ENCODE assay signal across 9 cellular contexts in genomic region chr3:78659386-78659987, GRCh38.
A peak's percentile ranks its signal among the peaks of the same experiment; 100 is the strongest.
DNase-seq lines count a peak whose midpoint lies in the region; ATAC-seq and TF ChIP-seq lines count a peak whose summit lies in the region.
"Had no signal": no experiment of that assay in that cellular context is flagged by ENCODE, and none has a peak within 500 bp of the region (broad histone marks: within the 10 kb centered on the region; RNA-seq: fewer than 3 reads in every experiment).

No MANE protein-coding gene starts in this region.

- H3K9me3 ChIP-seq in Panc1 (ENCODE audit: control insufficient read depth, insufficient read depth, low read depth, low read length) (no peaks in the 10 kb centered on the region), parathyroid adenoma (ENCODE audit: control insufficient read depth, low read length) (no peaks in the 10 kb centered on the region)

- H3K36me3 ChIP-seq in Panc1 (ENCODE audit: control insufficient read depth, insufficient read depth, low read length) (no peaks in the 10 kb centered on the region), parathyroid adenoma (ENCODE audit: control insufficient read depth, insufficient read depth, low read length) (no peaks in the 10 kb centered on the region)

- no peaks in the 10 kb centered on the region for H3K4me1 ChIP-seq in Panc1 (ENCODE audit: control insufficient read depth, insufficient read depth, low read length)
- no peaks in the 10 kb centered on the region for H3K4me1 ChIP-seq in parathyroid adenoma

- POLR2A ChIA-PET in Panc1 (lab: Charles Lee) = no interaction called here

- H3K9ac ChIP-seq in parathyroid adenoma = no peak overlapping the region

- no peaks in the 10 kb centered on the region for H3K27me3 ChIP-seq in Panc1 (ENCODE audit: control insufficient read depth, insufficient read depth, low read length)
- no peaks in the 10 kb centered on the region for H3K27me3 ChIP-seq in parathyroid adenoma (ENCODE audit: control insufficient read depth, insufficient read depth, low read length)

- TF ChIP-seq CTCF in GM12875 (IDR thresholded peaks at IDR 0.05; ENCODE audit: borderline replicate concordance, insufficient read depth, low read depth, low read length) (peak; percentile 33; the same call in 1 of the 2 replicates), Panc1 (IDR thresholded peaks at IDR 0.05) (peak; percentile 44; the same call in 1 of the 2 replicates), epithelial cell of esophagus (IDR thresholded peaks at IDR 0.05; ENCODE audit: insufficient read depth, low read depth, low read length, missing control alignments) (peak; percentile 51), parathyroid adenoma (IDR thresholded peaks at IDR 0.05) (peak; percentile 53)

- no peak overlapping the region for H3K4me2 ChIP-seq in parathyroid adenoma (ENCODE audit: low read length)

- H3K4me3 ChIP-seq in GM12875 (ENCODE audit: low read depth, low read length) (no peak overlapping the region), Panc1 (ENCODE audit: low read depth in 2 of 2, low read length in 2 of 2) (no peak overlapping the region), epithelial cell of esophagus (ENCODE audit: low read length) (no peak overlapping the region), parathyroid adenoma (ENCODE audit: low read depth, low read length) (no peak overlapping the region)

- H3K79me2 ChIP-seq in parathyroid adenoma = no peaks in the 10 kb centered on the region

- in situ Hi-C loops in Panc1 (cut with HindIII; ENCODE audit: low pct_unique_long_range_greater_than_20kb, low sequenced_read_pairs) = no loop called here

- intact Hi-C loops in Panc1 (cut with micrococcal nuclease; ENCODE audit: unreplicated experiment) = loop anchor here (1.0 kb wide), 1 partner anchor 373 kb away; no protein-coding TSS in a partner anchor

- DNase-seq in CD1c-positive myeloid dendritic cell (ENCODE audit: extremely low spot score) = peak; percentile 50
- DNase-seq in Panc1 (ENCODE audit: low read depth, low spot score) = no peak
- DNase-seq in epithelial cell of esophagus (ENCODE audit: low read depth) = peak; percentile 60
- DNase-seq in GOT3 (lab: John Stamatoyannopoulos, UW) = no peak
- DNase-seq in NCI-H510A treated with DMSO at 0.1 percent for 48 hours (lab: John Stamatoyannopoulos, UW) = no peak

- H2AFZ ChIP-seq in parathyroid adenoma = no peak overlapping the region

- ATAC-seq in Panc1 (no peak), GM21825 (IDR thresholded peaks at IDR 0.05; ENCODE audit: unreplicated experiment) (no peak)
- ATAC-seq: naive thymus-derived CD4-positive, alpha-beta T cell had no signal

- no TSS peak for BruUV-seq in Panc1 (replicated peaks; lab: Mats Ljungman, UMichigan)

- CTCF ChIA-PET in Panc1 (lab: Charles Lee) = interaction anchor here (0.7 kb wide), 1 partner anchor 427 kb away, joined by 7 read pairs; no protein-coding TSS in a partner anchor

- no peak overlapping the region for H3K27ac ChIP-seq in Panc1 (ENCODE audit: low read length)
- no peak overlapping the region for H3K27ac ChIP-seq in parathyroid adenoma

Comparison
In these comparisons a context has a peak if more than half of its experiments do, and no peak if none do; other contexts are left out.
1. DNase-seq: peak in CD1c-positive myeloid dendritic cell (single experiment) and epithelial cell of esophagus (single experiment); none in Panc1 (single experiment), GOT3 (single experiment) and NCI-H510A treated with DMSO at 0.1 percent for 48 hours (single experiment).
2. Peak in every context shown above with its lines, with median percentiles within 50 percentile points of each other: CTCF ChIP-seq.